In genomic region chr15:78265752-78266224, GRCh38 we compare ENCODE assay signal across 10 cellular contexts. TPM values are rescaled to one million over a fixed set of nuclear protein-coding genes. Genes with fewer than 3 reads are reported as not detected.
DNase-seq lines count a peak whose midpoint lies in the region; ATAC-seq and TF ChIP-seq lines count a peak whose summit lies in the region.
"Had no signal": no experiment of that assay in that cellular context is flagged by ENCODE, and none has a peak within 500 bp of the region (broad histone marks: within the 10 kb centered on the region; RNA-seq: fewer than 3 reads in every experiment).

No MANE protein-coding gene starts in this region.

- no peaks in the 10 kb centered on the region for H3K27me3 ChIP-seq in tibial artery

- peaks cover 0 to 29% (median 20%) of the 10 kb centered on the region in 4 donors for H3K4me1 ChIP-seq in tibial artery

- H3K4me1 Mint-ChIP-seq in T-helper 2 cell treated with Interferon-gamma antibody and Interleukin-4, amounts not matched to agents 5 μg/mL and 100 μg/mL, for 36 hours (ENCODE audit: low read depth): peaks cover 21% of the 10 kb centered on the region

- in situ Hi-C loops in astrocyte of the spinal cord (cut with HindIII; ENCODE audit: low sequenced_read_pairs): no loop called here

- TF ChIP-seq CTCF in astrocyte of the spinal cord (IDR thresholded peaks at IDR 0.05; ENCODE audit: low read depth, low read length): no peak
- no peak for TF ChIP-seq CTCF in tibial artery (IDR thresholded peaks at IDR 0.05)

- intact Hi-C loops in left ventricle myocardium superior (cut with micrococcal nuclease): no loop called here
- intact Hi-C loops in tibial artery (cut with DNase I; ENCODE audit: low total_unique reads): loop anchor here (10.0 kb wide), 1 partner anchor 609 kb away; the partner anchor contains the start of gene MORF4L1

- H3K9me3 Mint-ChIP-seq in T-helper 2 cell treated with Interferon-gamma antibody and Interleukin-4, amounts not matched to agents 5 μg/mL and 100 μg/mL, for 36 hours: no peaks in the 10 kb centered on the region

- no peak for DNase-seq in T-helper 2 cell treated with Interferon-gamma antibody and Interleukin-4, amounts not matched to agents 5 μg/mL and 100 μg/mL, for 36 hours (ENCODE audit: low spot score)
- DNase-seq in T-helper 2 cell (no peak), astrocyte of the spinal cord (ENCODE audit: low read depth, low spot score) (peak; percentile 70), left ventricle myocardium superior (no peak), tibial artery (no peak), NCI-H187 treated with DMSO at 0.1 percent for 48 hours (lab: John Stamatoyannopoulos, UW) (no peak), HT-29 (ENCODE audit: low spot score) (no peak)
- DNase-seq: activated CD4-positive, alpha-beta T cell treated with anti-CD3 and anti-CD28 coated beads, Interleukin-2, amount 50 U/mL, for 1 hour had no signal

- no peaks in the 10 kb centered on the region for H3K9me3 ChIP-seq in tibial artery

- peak overlapping the region; percentile 68 to 70 for H3K27ac ChIP-seq in tibial artery
- H3K27ac ChIP-seq: BLaER1 treated with 17β-estradiol and CSF1 and Interleukin-3, amounts not matched to agents 10 nM and 100 nM had no signal

- ATAC-seq in left ventricle myocardium superior (peak; percentile 83), HG03469 (IDR thresholded peaks at IDR 0.05; ENCODE audit: unreplicated experiment) (no peak)

- H3K4me3 ChIP-seq in astrocyte of the spinal cord (ENCODE audit: low read depth, low read length): no peak overlapping the region
- peak overlapping the region; percentile 60 to 66 for H3K4me3 ChIP-seq in tibial artery
- H3K4me3 ChIP-seq: BLaER1 treated with 17β-estradiol and CSF1 and Interleukin-3, amounts not matched to agents 10 nM and 100 nM had no signal

- peak overlapping the region; percentile 83 for H3K4me3 Mint-ChIP-seq in T-helper 2 cell treated with Interferon-gamma antibody and Interleukin-4, amounts not matched to agents 5 μg/mL and 100 μg/mL, for 36 hours

- H3K36me3 Mint-ChIP-seq in T-helper 2 cell treated with Interferon-gamma antibody and Interleukin-4, amounts not matched to agents 5 μg/mL and 100 μg/mL, for 36 hours (ENCODE audit: low read depth): peaks cover 4% of the 10 kb centered on the region

- peak overlapping the region; percentile 77 for H3K27ac Mint-ChIP-seq in T-helper 2 cell treated with Interferon-gamma antibody and Interleukin-4, amounts not matched to agents 5 μg/mL and 100 μg/mL, for 36 hours

- H3K36me3 ChIP-seq in tibial artery: no peaks in the 10 kb centered on the region
- H3K36me3 ChIP-seq: BLaER1 treated with 17β-estradiol and CSF1 and Interleukin-3, amounts not matched to agents 10 nM and 100 nM had no signal

- no peaks in the 10 kb centered on the region for H3K27me3 Mint-ChIP-seq in T-helper 2 cell treated with Interferon-gamma antibody and Interleukin-4, amounts not matched to agents 5 μg/mL and 100 μg/mL, for 36 hours (ENCODE audit: low read depth)

RNA-seq across cellular contexts. Expression of gene DNAJA4, which starts 1.4 kb away (rescaled TPM):
- total RNA-seq in left ventricle myocardium superior: 85.9 TPM
- total RNA-seq in HT-29 (2014; rRNA removed; shearing (Covaris generic)): 10.2 and 16.0 TPM in 2 replicates

RNA-seq across cellular contexts. Expression of gene ACSBG1, which starts 31.4 kb away (rescaled TPM):
- 0.05 TPM for total RNA-seq in left ventricle myocardium superior
- 1.4 and 3.6 TPM in 2 replicates for total RNA-seq in HT-29 (2014; rRNA removed; shearing (Covaris generic))

RNA-seq across cellular contexts. Expression of gene SKIC8, which starts 33.6 kb away (rescaled TPM):
- total RNA-seq in left ventricle myocardium superior: 27.5 TPM
- 64.0 and 74.8 TPM in 2 replicates for total RNA-seq in HT-29 (2014; rRNA removed; shearing (Covaris generic))
